6 cellular contexts compared by ENCODE assay signal in the genomic region with DNA sequence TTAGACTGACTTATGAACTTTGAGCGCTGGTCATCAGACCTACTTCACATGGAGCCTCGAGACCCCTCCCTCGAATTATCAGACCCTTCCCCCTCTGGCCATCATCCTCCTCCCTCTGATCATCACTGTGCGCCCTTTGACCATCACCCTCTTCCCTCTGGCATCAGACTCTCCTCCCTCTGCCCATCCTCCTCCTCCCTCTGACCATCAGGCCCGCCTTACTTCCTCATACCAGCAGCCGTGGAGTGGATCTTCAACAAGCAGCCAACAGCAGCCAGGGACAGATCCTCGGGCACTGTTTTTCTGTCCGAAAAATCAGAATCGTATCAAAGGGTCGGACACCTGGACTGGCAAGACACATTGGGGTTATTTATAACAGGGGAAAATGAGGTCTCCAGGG.
DNase-seq lines count a peak whose midpoint lies in the region; ATAC-seq and TF ChIP-seq lines count a peak whose summit lies in the region.
"Not testable (repeated sequence)": the region's sequence is repeated elsewhere in the genome, so short reads cannot be mapped to it uniquely, and the experiment has no call there.

No MANE protein-coding gene starts in this region.

- H3K4me3 ChIP-seq in BLaER1 treated with 17β-estradiol and CSF1 and Interleukin-3, amounts not matched to agents 10 nM and 100 nM; body of pancreas; left lung; lung; upper lobe of right lung: not testable (repeated sequence)

- H3K4me2 ChIP-seq in BLaER1 treated with 17β-estradiol and CSF1 and Interleukin-3, amounts not matched to agents 10 nM and 100 nM: peak overlapping the region in 6 of 11 experiments; percentile 17 to 57 (median 30); a peak in 7 of 22 replicates

- not testable (repeated sequence) for H3K9ac ChIP-seq in BLaER1 treated with 17β-estradiol and CSF1 and Interleukin-3, amounts not matched to agents 10 nM and 100 nM

- intact Hi-C loops in body of pancreas (cut with DNase I); left lung (cut with DNase I); upper lobe of right lung (cut with DNase I): not testable (repeated sequence)

- WGBS in body of pancreas, 2 donors: 43 to 49% methylated on average over 8 of the region's 10 CpGs
- 60 to 87% methylated on average over 5 to 9 of the region's 10 CpGs for WGBS in lung, 2 donors

- H3K27ac ChIP-seq in BLaER1 treated with 17β-estradiol and CSF1 and Interleukin-3, amounts not matched to agents 10 nM and 100 nM; body of pancreas; left lung; lung (ENCODE audit: low read depth in 1 of 2, low read length in 1 of 2); upper lobe of right lung: not testable (repeated sequence)

- not testable (repeated sequence) for H4K20me1 ChIP-seq in BLaER1 treated with 17β-estradiol and CSF1 and Interleukin-3, amounts not matched to agents 10 nM and 100 nM

- not testable (repeated sequence) for TF ChIP-seq POLR2A in body of pancreas (IDR thresholded peaks at IDR 0.05)

- peak; percentile 4 for DNase-seq in NCI-H146 treated with DMSO at 0.1 percent for 48 hours (lab: John Stamatoyannopoulos, UW; ENCODE audit: unreplicated experiment)
- not testable (repeated sequence) for DNase-seq in body of pancreas; left lung; lung (ENCODE audit: low spot score); upper lobe of right lung

- H3K4me1 ChIP-seq in BLaER1 treated with 17β-estradiol and CSF1 and Interleukin-3, amounts not matched to agents 10 nM and 100 nM: peaks cover 0 to 23% (median 12%) of the 10 kb centered on the region in 10 experiments; a peak in 14 of 20 replicates
- H3K4me1 ChIP-seq in body of pancreas; left lung; lung (ENCODE audit: control insufficient read depth in 2 of 2, insufficient read depth in 2 of 2, low read length in 2 of 2); upper lobe of right lung: not testable (repeated sequence)

- H3K9me3 ChIP-seq in BLaER1 treated with 17β-estradiol and CSF1 and Interleukin-3, amounts not matched to agents 10 nM and 100 nM (replicated peaks in 1 of 11); body of pancreas; left lung; lung (ENCODE audit: control insufficient read depth in 2 of 2, insufficient read depth in 1 of 2, low read length in 1 of 2); upper lobe of right lung: not testable (repeated sequence)

- TF ChIP-seq CTCF in body of pancreas (IDR thresholded peaks at IDR 0.05); left lung (IDR thresholded peaks at IDR 0.05); lung (IDR thresholded peaks at IDR 0.05; ENCODE audit: control extremely low read depth, extremely low read depth); upper lobe of right lung (IDR thresholded peaks at IDR 0.05): not testable (repeated sequence)

- not testable (repeated sequence) for H3K36me3 ChIP-seq in BLaER1 treated with 17β-estradiol and CSF1 and Interleukin-3, amounts not matched to agents 10 nM and 100 nM; body of pancreas (replicated peaks in 1 of 2; ENCODE audit: insufficient read depth in 1 of 2, low read depth in 2 of 2); left lung; lung (ENCODE audit: control insufficient read depth in 2 of 2, insufficient read depth in 2 of 2, low read length in 2 of 2); upper lobe of right lung

- not testable (repeated sequence) for H3K27me3 ChIP-seq in BLaER1 treated with 17β-estradiol and CSF1 and Interleukin-3, amounts not matched to agents 10 nM and 100 nM; body of pancreas; left lung; lung (ENCODE audit: control insufficient read depth, insufficient read depth); upper lobe of right lung

- ATAC-seq in body of pancreas (peak; percentile 18), left lung (peak; percentile 81), lung (ENCODE audit: insufficient read depth, low FRiP score) (peak; percentile 69), upper lobe of right lung (peak; percentile 70)

Comparison
In these comparisons a context has a peak if more than half of its experiments do, and no peak if none do; other contexts are left out.
1. ATAC-seq: peak in every context shown above with its lines; median percentile 81 in left lung; 70 in upper lobe of right lung; 69 in lung; 18 in body of pancreas.